Comparison of ENCODE assay signal across 11 cellular contexts in genomic region chr12:71194657-71195056, GRCh38. TPM values are rescaled to one million over a fixed set of nuclear protein-coding genes. Genes with fewer than 3 reads are reported as not detected.
"Had no signal": no experiment of that assay in that cellular context is flagged by ENCODE, and none has a peak within 500 bp of the region (broad histone marks: within the 10 kb centered on the region; RNA-seq: fewer than 3 reads in every experiment).

No MANE protein-coding gene starts in this region.

- H3K9me3 ChIP-seq: colonic mucosa, esophagus squamous epithelium, gastrocnemius medialis, heart right ventricle, suprapubic skin had no signal

- H3K4me1 ChIP-seq: colonic mucosa, esophagus squamous epithelium, gastrocnemius medialis, heart right ventricle, suprapubic skin had no signal

- H3K4me3 Mint-ChIP-seq: activated CD8-positive, alpha-beta T cell treated with anti-CD3 and anti-CD28 coated beads for 36 hours had no signal

- H3K36me3 Mint-ChIP-seq: type B pancreatic cell had no signal

- DNase-seq: activated CD8-positive, alpha-beta memory T cell treated with anti-CD3 and anti-CD28 coated beads, Interleukin-2, amount 50 U/mL, for 4 hours; activated CD8-positive, alpha-beta T cell treated with anti-CD3 and anti-CD28 coated beads for 36 hours; colonic mucosa; esophagus squamous epithelium; gastrocnemius medialis; heart right ventricle; kidney; stimulated activated naive CD4-positive, alpha-beta T cell treated with Interleukin-2 at 50 U/mL for 16 hours had no signal

- H3K36me3 ChIP-seq: colonic mucosa, esophagus squamous epithelium, gastrocnemius medialis, heart right ventricle, suprapubic skin had no signal

- H3K4me3 ChIP-seq: colonic mucosa, esophagus squamous epithelium, gastrocnemius medialis, heart right ventricle, suprapubic skin had no signal

- H3K27me3 Mint-ChIP-seq: type B pancreatic cell had no signal

- H3K27ac Mint-ChIP-seq: activated CD8-positive, alpha-beta T cell treated with anti-CD3 and anti-CD28 coated beads for 36 hours had no signal

- H3K27me3 ChIP-seq: colonic mucosa, esophagus squamous epithelium, gastrocnemius medialis, heart right ventricle, suprapubic skin had no signal

RNA-seq across cellular contexts. Expression of gene TSPAN8, which starts 36.9 kb away (rescaled TPM):
- total RNA-seq: activated CD8-positive, alpha-beta T cell treated with anti-CD3 and anti-CD28 coated beads for 36 hours had no signal
- polyA plus RNA-seq: neural cell had no signal
